Comparison of ENCODE assay signal across 22 cellular contexts in the genomic region with DNA sequence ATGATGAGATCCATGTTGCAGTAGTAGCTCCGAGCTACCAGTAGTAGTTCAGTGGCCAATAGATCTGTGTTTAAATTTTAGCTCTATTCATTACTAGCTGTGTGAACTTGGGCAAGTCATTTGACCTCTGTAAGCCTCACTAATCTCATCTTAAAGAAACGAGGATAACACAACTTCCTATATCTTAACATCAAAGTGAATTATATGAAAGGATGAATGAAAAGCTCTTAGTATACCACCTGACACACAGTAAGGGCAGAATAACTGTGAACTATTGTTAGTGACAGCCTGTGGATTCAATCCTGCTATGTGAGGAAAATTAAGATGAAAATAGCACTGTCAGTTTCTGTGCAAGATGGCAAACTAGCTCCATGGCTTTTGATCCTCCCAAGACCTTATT.
"Had no signal": no experiment of that assay in that cellular context is flagged by ENCODE, and none has a peak within 500 bp of the region (broad histone marks: within the 10 kb centered on the region; RNA-seq: fewer than 3 reads in every experiment).

No MANE protein-coding gene starts in this region.

- H3K27me3 ChIP-seq: SJSA1 had no signal

- FAIRE-seq: RCC 7860 had no signal

- ATAC-seq: SK-N-SH treated with all-trans-retinoic acid at 6 μM for 48 hours had no signal

- H3K27ac ChIP-seq: KMS-11, SJSA1 had no signal

- DNase-seq: IMR-90, MV-4-11, NCI-H1048, NCI-H1105, NCI-H1417, NCI-H1436 treated with DMSO at 0.1 percent for 48 hours, NCI-H1694, NCI-H187 treated with DMSO at 0.1 percent for 48 hours, NCI-H2029 treated with DMSO at 0.1 percent for 48 hours, NCI-H2171 treated with DMSO at 0.1 percent for 48 hours, NCI-H345, NCI-H446 treated with DMSO at 0.1 percent for 48 hours, NCI-H510A treated with DMSO at 0.1 percent for 48 hours, NCI-H526, Right ventricle myocardium superior, RPMI8226, SIG-M5, T-helper 1 cell had no signal

- H3K9me3 ChIP-seq: SJSA1 had no signal

- H3K4me3 ChIP-seq: SJSA1 had no signal

- H3K4me2 ChIP-seq: KMS-11 had no signal

- H3K36me3 ChIP-seq: SJSA1 had no signal

- H3K9ac ChIP-seq: KMS-11 had no signal
